In the genomic region with DNA sequence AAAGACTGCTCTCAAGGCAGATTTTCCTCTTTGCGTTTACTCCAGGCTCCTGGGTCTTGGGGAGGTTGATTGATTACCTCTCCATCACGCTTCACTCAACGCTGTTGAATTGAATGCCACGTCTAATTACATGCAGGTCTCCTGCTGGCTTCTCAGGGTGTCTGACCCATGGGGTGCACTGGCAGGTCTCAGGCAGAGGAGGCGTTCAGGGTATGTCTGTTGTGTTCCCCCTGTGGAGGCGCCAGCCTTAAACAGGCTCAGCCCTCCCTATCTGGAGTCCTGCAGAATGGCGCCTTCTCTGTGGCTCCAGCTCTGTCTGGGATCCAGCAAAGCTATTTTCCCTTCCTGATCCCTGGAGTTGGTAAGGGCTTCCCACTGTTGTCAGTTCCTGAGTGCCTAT, we compare ENCODE assay signal across 27 cellular contexts.
DNase-seq lines count a peak whose midpoint lies in the region; ATAC-seq, FAIRE-seq and TF ChIP-seq lines count a peak whose summit lies in the region.
"Had no signal": no experiment of that assay in that cellular context is flagged by ENCODE, and none has a peak within 500 bp of the region (broad histone marks: within the 10 kb centered on the region; RNA-seq: fewer than 3 reads in every experiment).

No MANE protein-coding gene starts in this region.

- H3K4me3 ChIP-seq in H1 (ENCODE audit: extremely low read depth in 1 of 4, insufficient read depth in 2 of 4, low read depth in 3 of 4, low read length in 4 of 4) = no peak overlapping the region
- H3K4me3 ChIP-seq in gastrocnemius medialis = no peak overlapping the region
- H3K4me3 ChIP-seq: ascending aorta, K562, MG63 had no signal

- H3K4me1 Mint-ChIP-seq in nephron (peaks cover 55% of the 10 kb centered on the region), natural killer cell (no peaks in the 10 kb centered on the region)
- H3K4me1 Mint-ChIP-seq: activated naive CD4-positive, alpha-beta T cell treated with anti-CD3 and anti-CD28 coated beads, Interleukin-2, amount 50 U/mL, for 24 hours; CD14-positive monocyte; naive B cell had no signal

- no peaks in the 10 kb centered on the region for H3K9me3 Mint-ChIP-seq in nephron
- H3K9me3 Mint-ChIP-seq in natural killer cell = no peaks in the 10 kb centered on the region
- H3K9me3 Mint-ChIP-seq: activated naive CD4-positive, alpha-beta T cell treated with anti-CD3 and anti-CD28 coated beads, Interleukin-2, amount 50 U/mL, for 24 hours; dendritic cell treated with granulocyte-macrophage colony-stimulating factor and Interleukin-4, amounts not matched to agents 40 ng/mL and 50 ng/mL, for 4 days; stimulated activated naive CD8-positive, alpha-beta T cell treated with anti-CD3 and anti-CD28 coated beads, Interleukin-15, Interleukin-2, amounts not matched to agents 100 ng/mL and 50 ng/mL, for 24 hours had no signal

- H3K56ac ChIP-seq in H1 (replicated peaks; ENCODE audit: insufficient read length, low read depth, low read length) = no peak overlapping the region

- no peak for TF ChIP-seq EP300 in H1 (IDR thresholded peaks at IDR 0.05; ENCODE audit: borderline replicate concordance in 1 of 2, low read depth in 2 of 2, low read length in 2 of 2)

- H3K9me3 ChIP-seq in H1 (ENCODE audit: insufficient read depth in 2 of 2, low read depth in 1 of 2, low read length in 1 of 2) = no peaks in the 10 kb centered on the region
- H3K9me3 ChIP-seq in gastrocnemius medialis = no peaks in the 10 kb centered on the region
- H3K9me3 ChIP-seq: ascending aorta, MG63 had no signal

- no peak overlapping the region for H3K27ac ChIP-seq in H1 (ENCODE audit: low read depth, low read length)
- H3K27ac ChIP-seq in caudate nucleus (ENCODE audit: low read depth, low read length) = no peak overlapping the region
- no peak overlapping the region for H3K27ac ChIP-seq in gastrocnemius medialis
- H3K27ac ChIP-seq: ascending aorta had no signal

- no peak overlapping the region for H3K4ac ChIP-seq in H1 (replicated peaks; ENCODE audit: insufficient read length, low read depth, low read length)

- H2BK15ac ChIP-seq in H1 (ENCODE audit: low read length) = no peak overlapping the region

- H3K79me1 ChIP-seq in H1 (ENCODE audit: low read depth, low read length) = no peaks in the 10 kb centered on the region

- TF ChIP-seq CTCF in H1 (IDR thresholded peaks at IDR 0.05; ENCODE audit: control extremely low read depth in 1 of 3, insufficient read depth in 1 of 3, low read depth in 1 of 3, low read length in 3 of 3) (peak; percentile 19 to 44 (median 28)), nephron (IDR thresholded peaks at IDR 0.05; ENCODE audit: unreplicated experiment in 3 of 3) (no peak), natural killer cell (IDR thresholded peaks at IDR 0.05) (no peak), gastrocnemius medialis (IDR thresholded peaks at IDR 0.05 in 4 of 5, conservative IDR thresholded peaks at IDR 0.05 in 1 of 5) (no peak)

- no peak overlapping the region for H3K4me3 Mint-ChIP-seq in nephron
- no peak overlapping the region for H3K4me3 Mint-ChIP-seq in natural killer cell
- H3K4me3 Mint-ChIP-seq: activated naive CD4-positive, alpha-beta T cell treated with anti-CD3 and anti-CD28 coated beads, Interleukin-2, amount 50 U/mL, for 24 hours; CD14-positive monocyte; dendritic cell treated with granulocyte-macrophage colony-stimulating factor and Interleukin-4, amounts not matched to agents 40 ng/mL and 50 ng/mL, for 4 days; stimulated activated naive CD8-positive, alpha-beta T cell treated with anti-CD3 and anti-CD28 coated beads, Interleukin-15, Interleukin-2, amounts not matched to agents 100 ng/mL and 50 ng/mL, for 24 hours had no signal

- H3K4me1 ChIP-seq in H1 (replicated peaks in 1 of 4; ENCODE audit: control insufficient read depth in 3 of 4, insufficient read depth in 4 of 4, low read length in 3 of 4) (peaks cover 0 to 6% (median 1%) of the 10 kb centered on the region in 4 experiments; a peak in 5 of 7 replicates), gastrocnemius medialis (peaks cover 0 to 4% of the 10 kb centered on the region in 2 donors)

- H3K27me3 Mint-ChIP-seq in nephron (ENCODE audit: low read depth) (peaks cover 4% of the 10 kb centered on the region), natural killer cell (ENCODE audit: low read depth in 2 of 2) (peaks cover 12 to 14% of the 10 kb centered on the region in 2 donors)
- H3K27me3 Mint-ChIP-seq: activated naive CD4-positive, alpha-beta T cell treated with anti-CD3 and anti-CD28 coated beads, Interleukin-2, amount 50 U/mL, for 24 hours; dendritic cell treated with granulocyte-macrophage colony-stimulating factor and Interleukin-4, amounts not matched to agents 40 ng/mL and 50 ng/mL, for 4 days had no signal

- H3K23me2 ChIP-seq in H1 (ENCODE audit: low read depth, low read length) = no peaks in the 10 kb centered on the region

- no peak overlapping the region for H3K23ac ChIP-seq in H1 (ENCODE audit: insufficient read length)

- 55% methylated on average over 7 of the region's 7 CpGs; no CpG with 5 or more reads in 1 of the 2 experiments for WGBS in H1 (ENCODE audit: extremely low coverage in 1 of 2, insufficient coverage in 1 of 2, insufficient read length in 1 of 2, insufficient replicate concordance in 2 of 2, low coverage in 1 of 2, low lambda C conversion rate in 2 of 2, missing lambda C conversion rate in 1 of 2), 2 experiments

- H3K4me2 ChIP-seq in H1 (ENCODE audit: insufficient read depth in 1 of 2, low read depth in 2 of 2, low read length in 2 of 2) = peak overlapping the region in 1 of 2 experiments; percentile 12; a peak in 1 of 4 replicates

- no peak overlapping the region for H2BK120ac ChIP-seq in H1 (replicated peaks; ENCODE audit: low read depth, low read length)

- H3K27ac Mint-ChIP-seq in nephron (peak overlapping the region; percentile 45 to 84 (median 79)), natural killer cell (no peak overlapping the region)
- H3K27ac Mint-ChIP-seq: activated naive CD4-positive, alpha-beta T cell treated with anti-CD3 and anti-CD28 coated beads, Interleukin-2, amount 50 U/mL, for 24 hours; CD14-positive monocyte; dendritic cell treated with granulocyte-macrophage colony-stimulating factor and Interleukin-4, amounts not matched to agents 40 ng/mL and 50 ng/mL, for 4 days; naive B cell; stimulated activated naive CD8-positive, alpha-beta T cell treated with anti-CD3 and anti-CD28 coated beads, Interleukin-15, Interleukin-2, amounts not matched to agents 100 ng/mL and 50 ng/mL, for 24 hours had no signal

- no peaks in the 10 kb centered on the region for H4K20me1 ChIP-seq in H1 (replicated peaks in 1 of 2; ENCODE audit: control insufficient read depth in 1 of 2, insufficient read depth in 2 of 2, low read length in 2 of 2)

- TF ChIP-seq POLR2A in H1 (IDR thresholded peaks at IDR 0.05; ENCODE audit: control extremely low read depth in 1 of 2, low read depth in 2 of 2, low read length in 2 of 2) (no peak), gastrocnemius medialis (IDR thresholded peaks at IDR 0.05) (no peak)

- no peaks in the 10 kb centered on the region for H3K79me2 ChIP-seq in H1 (ENCODE audit: control insufficient read depth in 1 of 2, insufficient read depth in 2 of 2, low read length in 2 of 2)

- CTCF ChIA-PET in H1 (lab: Charles Lee; ENCODE audit: partially characterized antibody) = interaction anchor here (0.6 to 2.3 kb wide), 2 partner anchors 21 to 233 kb away, joined by 3 to 6 read pairs; no protein-coding TSS in a partner anchor

- peak; percentile 28 to 47; a peak in 3 of 4 replicates for TF ChIP-seq RAD21 in H1 (IDR thresholded peaks at IDR 0.05 in 1 of 2, conservative IDR thresholded peaks at IDR 0.05 in 1 of 2; ENCODE audit: low read depth in 2 of 2, low read length in 2 of 2)

- peak; percentile 81 for DNase-seq in ELF-1 (ENCODE audit: low read depth, low spot score)
- peak; percentile 57 for DNase-seq in NCI-H1417 treated with DMSO at 0.1 percent for 48 hours (lab: John Stamatoyannopoulos, UW)
- DNase-seq in H1 (ENCODE audit: low read depth in 1 of 2, low spot score in 2 of 2) = peak; percentile 27 to 55
- DNase-seq in natural killer cell = no peak
- DNase-seq in caudate nucleus (lab: John Stamatoyannopoulos, UW) = no peak
- DNase-seq in gastrocnemius medialis = no peak
- DNase-seq: activated CD4-positive, alpha-beta T cell treated with anti-CD3 and anti-CD28 coated beads, Interleukin-2, amount 50 U/mL, for 4 hours; activated CD4-positive, CD25-positive, alpha-beta regulatory T cell; activated CD8-positive, alpha-beta memory T cell treated with anti-CD3 and anti-CD28 coated beads, Interleukin-2, amount 50 U/mL, for 4 hours; central memory CD4-positive, alpha-beta T cell; EL; MG63; naive B cell; NCI-H1436; NK-92 treated with Interleukin-12 subunit alpha and Interleukin-12 subunit beta, amount 100 ng/mL, for 24 hours; SHP77; stimulated activated CD4-positive, alpha-beta T cell treated with anti-CD3 and anti-CD28 coated beads, Interleukin-15, amount 100 ng/mL, for 24 hours; SW 1271 had no signal

- H3K36me3 Mint-ChIP-seq in nephron (ENCODE audit: low read depth) (no peaks in the 10 kb centered on the region), natural killer cell (no peaks in the 10 kb centered on the region)
- H3K36me3 Mint-ChIP-seq: activated naive CD4-positive, alpha-beta T cell treated with anti-CD3 and anti-CD28 coated beads, Interleukin-2, amount 50 U/mL, for 24 hours; CD14-positive monocyte; naive B cell had no signal

- intact Hi-C loops in natural killer cell (cut with micrococcal nuclease) = no loop called here
- intact Hi-C loops in gastrocnemius medialis (cut with DNase I; ENCODE audit: low total_unique reads) = no loop called here

- no peak overlapping the region for H3K9ac ChIP-seq in H1 (replicated peaks in 1 of 4; ENCODE audit: extremely low read depth in 1 of 4, low read depth in 3 of 4, low read length in 3 of 4)

- H2AFZ ChIP-seq in H1 (ENCODE audit: low read length) = peak overlapping the region; percentile 11; the same call in 1 of the 2 replicates

- 0 out of 2 replicates have a peak overlapping the region, but pooled peaks have one; percentile 34 for H3K18ac ChIP-seq in H1 (ENCODE audit: extremely low read depth, low read length)

- H4K8ac ChIP-seq in H1 (ENCODE audit: extremely low read depth, insufficient read depth, low read length) = no peak overlapping the region

- no peak for ATAC-seq in natural killer cell
- ATAC-seq in gastrocnemius medialis = no peak
- ATAC-seq in HG03378 (IDR thresholded peaks at IDR 0.05; ENCODE audit: unreplicated experiment) = no peak
- ATAC-seq: K562 had no signal

- H2AK5ac ChIP-seq in H1 (ENCODE audit: low read depth, low read length) = no peak overlapping the region

- no peak overlapping the region for H4K5ac ChIP-seq in H1 (ENCODE audit: insufficient read length, low read depth, low read length)

- H3K36me3 ChIP-seq in H1 (ENCODE audit: control insufficient read depth in 2 of 4, insufficient read depth in 4 of 4, low read length in 3 of 4) (no peaks in the 10 kb centered on the region), gastrocnemius medialis (no peaks in the 10 kb centered on the region)
- H3K36me3 ChIP-seq: ascending aorta, MG63 had no signal

- H2BK20ac ChIP-seq in H1 (ENCODE audit: low read length) = no peak overlapping the region

- FAIRE-seq in H1 (lab: Jason Lieb, UNC) = peak; percentile 42
- FAIRE-seq: GM19239, K562 had no signal

- H2BK12ac ChIP-seq in H1 (ENCODE audit: low read depth, low read length) = no peak overlapping the region

- POLR2A ChIA-PET in H1 (lab: Charles Lee; ENCODE audit: partially characterized antibody) = no interaction called here

- no peak overlapping the region for H2BK5ac ChIP-seq in H1 (ENCODE audit: low read depth, low read length)

- in situ Hi-C loops in gastrocnemius medialis (cut with MboI; ENCODE audit: low sequenced_read_pairs in 4 of 4) = no loop called here

- no peaks in the 10 kb centered on the region; a peak in 1 of 7 replicates for H3K27me3 ChIP-seq in H1 (replicated peaks in 1 of 4; ENCODE audit: control insufficient read depth in 3 of 4, extremely low read depth in 1 of 4, insufficient read depth in 3 of 4, low read length in 3 of 4)
- H3K27me3 ChIP-seq in gastrocnemius medialis = no peaks in the 10 kb centered on the region
- H3K27me3 ChIP-seq: ascending aorta, MG63 had no signal

- H3K14ac ChIP-seq in H1 (ENCODE audit: insufficient read length) = no peak overlapping the region

- H4K91ac ChIP-seq in H1 (replicated peaks; ENCODE audit: insufficient read length, low read length) = no peak overlapping the region

Comparison
In these comparisons a context has a peak if more than half of its experiments do, and no peak if none do; other contexts are left out.
1. DNase-seq: peak in ELF-1 (single experiment), NCI-H1417 treated with DMSO at 0.1 percent for 48 hours (single experiment) and H1 (2 of 2); none in natural killer cell (single experiment), caudate nucleus (0 of 61) and gastrocnemius medialis (0 of 2).
2. CTCF ChIP-seq: peak in H1 (3 of 3); none in nephron (0 of 3), natural killer cell (single experiment) and gastrocnemius medialis (0 of 5).
3. H3K27ac Mint-ChIP-seq: peak in nephron (3 of 3); none in natural killer cell (0 of 2).